In genomic region chr13:68888832-68889231, GRCh38 we compare ENCODE assay signal across 18 cellular contexts.
DNase-seq lines count a peak whose midpoint lies in the region; ATAC-seq and TF ChIP-seq lines count a peak whose summit lies in the region.
"Had no signal": no experiment of that assay in that cellular context is flagged by ENCODE, and none has a peak within 500 bp of the region (broad histone marks: within the 10 kb centered on the region; RNA-seq: fewer than 3 reads in every experiment).

No MANE protein-coding gene starts in this region.

- H3K27ac Mint-ChIP-seq in natural killer cell treated with Interleukin-12 subunit alpha and Interleukin-12 subunit beta and Interleukin-15 and Interleukin-18, amount 100 ng/mL, for 72 hours, result no peak overlapping the region
- no peak overlapping the region for H3K27ac Mint-ChIP-seq in natural killer cell
- no peak overlapping the region for H3K27ac Mint-ChIP-seq in activated T-cell treated with anti-CD3 and anti-CD28 coated beads, Interleukin-2, amount 50 U/mL, for 24 hours
- H3K27ac Mint-ChIP-seq: CD8-positive, alpha-beta memory T cell had no signal

- H3K9me3 Mint-ChIP-seq in natural killer cell treated with Interleukin-12 subunit alpha and Interleukin-12 subunit beta and Interleukin-15 and Interleukin-18, amount 100 ng/mL, for 72 hours, result peaks cover 13% of the 10 kb centered on the region
- peaks cover 13 to 21% of the 10 kb centered on the region in 2 donors for H3K9me3 Mint-ChIP-seq in natural killer cell
- H3K9me3 Mint-ChIP-seq in activated T-cell treated with anti-CD3 and anti-CD28 coated beads, Interleukin-2, amount 50 U/mL, for 24 hours, result peaks cover 23% of the 10 kb centered on the region

- peaks cover 22% of the 10 kb centered on the region; the same call in 1 of the 2 replicates for H3K4me1 ChIP-seq in OCI-LY3 (ENCODE audit: low read length)
- no peaks in the 10 kb centered on the region for H3K4me1 ChIP-seq in foreskin keratinocyte
- H3K4me1 ChIP-seq in tibial artery, result no peaks in the 10 kb centered on the region

- ATAC-seq in natural killer cell treated with Interleukin-12 subunit alpha and Interleukin-12 subunit beta and Interleukin-15 and Interleukin-18, amount 100 ng/mL, for 72 hours, result no peak
- ATAC-seq in natural killer cell, result no peak
- peak; percentile 39 for ATAC-seq in foreskin keratinocyte
- ATAC-seq in GM19452 (IDR thresholded peaks at IDR 0.05; ENCODE audit: unreplicated experiment), result no peak

- H3K27me3 ChIP-seq in OCI-LY3 (ENCODE audit: low read depth, low read length), result no peaks in the 10 kb centered on the region
- no peaks in the 10 kb centered on the region for H3K27me3 ChIP-seq in foreskin keratinocyte
- H3K27me3 ChIP-seq in tibial artery, result no peaks in the 10 kb centered on the region

- no peak overlapping the region for H2AFZ ChIP-seq in OCI-LY3 (ENCODE audit: low read depth, low read length)

- H3K79me2 ChIP-seq in OCI-LY3 (ENCODE audit: low read length), result no peaks in the 10 kb centered on the region

- TF ChIP-seq CTCF in natural killer cell (IDR thresholded peaks at IDR 0.05), result no peak
- TF ChIP-seq CTCF in OCI-LY3 (IDR thresholded peaks at IDR 0.05; ENCODE audit: low read depth, low read length), result no peak
- no peak for TF ChIP-seq CTCF in foreskin keratinocyte (conservative IDR thresholded peaks at IDR 0.05)
- TF ChIP-seq CTCF in tibial artery (IDR thresholded peaks at IDR 0.05), result no peak

- H3K27me3 Mint-ChIP-seq in natural killer cell treated with Interleukin-12 subunit alpha and Interleukin-12 subunit beta and Interleukin-15 and Interleukin-18, amount 100 ng/mL, for 72 hours, result no peaks in the 10 kb centered on the region
- H3K27me3 Mint-ChIP-seq in natural killer cell (ENCODE audit: low read depth in 2 of 2), result no peaks in the 10 kb centered on the region
- H3K27me3 Mint-ChIP-seq in activated T-cell treated with anti-CD3 and anti-CD28 coated beads, Interleukin-2, amount 50 U/mL, for 24 hours, result no peaks in the 10 kb centered on the region

- peak; percentile 32 for DNase-seq in natural killer cell treated with Interleukin-12 subunit alpha and Interleukin-12 subunit beta and Interleukin-15 and Interleukin-18, amount 100 ng/mL, for 72 hours (ENCODE audit: low spot score)
- DNase-seq in natural killer cell, result no peak
- DNase-seq in foreskin keratinocyte, result no peak
- no peak for DNase-seq in D341Med (ENCODE audit: low spot score)
- no peak for DNase-seq in activated T-cell treated with anti-CD3 and anti-CD28 coated beads, Interleukin-2, amount 50 U/mL, for 24 hours
- DNase-seq in tibial artery, result no peak
- DNase-seq: AML-193; CD8-positive, alpha-beta memory T cell; DMS79 treated with DMSO at 0.1 percent for 48 hours; H7; KG1; NCI-H1105; NCI-H146; NCI-H2029; SHP77 had no signal

- H3K4me2 ChIP-seq in OCI-LY3 (ENCODE audit: low read length), result no peak overlapping the region

- H4K20me1 ChIP-seq in OCI-LY3 (ENCODE audit: insufficient read depth, low read length), result no peaks in the 10 kb centered on the region

- H3K9ac ChIP-seq in OCI-LY3 (ENCODE audit: low read length), result no peak overlapping the region

- H3K4me1 Mint-ChIP-seq in natural killer cell treated with Interleukin-12 subunit alpha and Interleukin-12 subunit beta and Interleukin-15 and Interleukin-18, amount 100 ng/mL, for 72 hours (ENCODE audit: low read depth in 2 of 2), result no peaks in the 10 kb centered on the region
- H3K4me1 Mint-ChIP-seq in natural killer cell, result no peaks in the 10 kb centered on the region
- H3K4me1 Mint-ChIP-seq in activated T-cell treated with anti-CD3 and anti-CD28 coated beads, Interleukin-2, amount 50 U/mL, for 24 hours (ENCODE audit: low read depth), result no peaks in the 10 kb centered on the region
- H3K4me1 Mint-ChIP-seq: CD8-positive, alpha-beta memory T cell had no signal

- no peak overlapping the region for H3K4me3 Mint-ChIP-seq in natural killer cell treated with Interleukin-12 subunit alpha and Interleukin-12 subunit beta and Interleukin-15 and Interleukin-18, amount 100 ng/mL, for 72 hours
- H3K4me3 Mint-ChIP-seq in natural killer cell, result no peak overlapping the region
- H3K4me3 Mint-ChIP-seq in activated T-cell treated with anti-CD3 and anti-CD28 coated beads, Interleukin-2, amount 50 U/mL, for 24 hours, result no peak overlapping the region
- H3K4me3 Mint-ChIP-seq: CD8-positive, alpha-beta memory T cell had no signal

- H3K27ac ChIP-seq in OCI-LY3 (ENCODE audit: low read length) (peak overlapping the region; percentile 27; the same call in 1 of the 2 replicates), foreskin keratinocyte (no peak overlapping the region), tibial artery (no peak overlapping the region)
- H3K27ac ChIP-seq: C4-2B had no signal

- H3K9me3 ChIP-seq in OCI-LY3 (ENCODE audit: insufficient read depth, low read length) (no peaks in the 10 kb centered on the region), tibial artery (no peaks in the 10 kb centered on the region)

- H3K4me3 ChIP-seq in OCI-LY3 (ENCODE audit: low read length), result no peak overlapping the region
- H3K4me3 ChIP-seq in tibial artery, result no peak overlapping the region

- H3K36me3 Mint-ChIP-seq in natural killer cell treated with Interleukin-12 subunit alpha and Interleukin-12 subunit beta and Interleukin-15 and Interleukin-18, amount 100 ng/mL, for 72 hours, result peaks cover 5% of the 10 kb centered on the region
- H3K36me3 Mint-ChIP-seq in natural killer cell, result no peaks in the 10 kb centered on the region
- no peaks in the 10 kb centered on the region for H3K36me3 Mint-ChIP-seq in activated T-cell treated with anti-CD3 and anti-CD28 coated beads, Interleukin-2, amount 50 U/mL, for 24 hours (ENCODE audit: low read depth)

- intact Hi-C loops in natural killer cell (cut with micrococcal nuclease) (no loop called here), tibial artery (cut with DNase I; ENCODE audit: low total_unique reads) (no loop called here)

- H3K36me3 ChIP-seq in OCI-LY3 (replicated peaks; ENCODE audit: low read depth, low read length) (peaks cover 2% of the 10 kb centered on the region), tibial artery (no peaks in the 10 kb centered on the region)
